In genomic region chr5:88708682-88709398, GRCh38 we compare ENCODE assay signal across 19 cellular contexts.
DNase-seq lines count a peak whose midpoint lies in the region; ATAC-seq, FAIRE-seq and TF ChIP-seq lines count a peak whose summit lies in the region.
"Had no signal": no experiment of that assay in that cellular context is flagged by ENCODE, and none has a peak within 500 bp of the region (broad histone marks: within the 10 kb centered on the region; RNA-seq: fewer than 3 reads in every experiment).

No MANE protein-coding gene starts in this region.

- POLR2A ChIA-PET in naive thymus-derived CD4-positive, alpha-beta T cell (lab: Charles Lee) = no interaction called here

- no peaks in the 10 kb centered on the region for H3K27me3 ChIP-seq in HUES48 (ENCODE audit: control insufficient read depth, insufficient read depth, low read length)
- no peaks in the 10 kb centered on the region for H3K27me3 ChIP-seq in right lobe of liver
- no peaks in the 10 kb centered on the region for H3K27me3 ChIP-seq in naive thymus-derived CD4-positive, alpha-beta T cell (ENCODE audit: control insufficient read depth in 2 of 2, insufficient read depth in 2 of 2, low read length in 2 of 2)

- H3K9me3 ChIP-seq in HUES48 (ENCODE audit: control insufficient read depth, insufficient read depth, low read length) = no peaks in the 10 kb centered on the region
- H3K9me3 ChIP-seq in right lobe of liver = no peaks in the 10 kb centered on the region
- no peaks in the 10 kb centered on the region for H3K9me3 ChIP-seq in naive thymus-derived CD4-positive, alpha-beta T cell (ENCODE audit: control insufficient read depth in 2 of 3, low read length in 3 of 3)
- H3K9me3 ChIP-seq: A549 had no signal

- H3K27me3 Mint-ChIP-seq in brain (no peaks in the 10 kb centered on the region), mesothelial cell of epicardium (ENCODE audit: low read depth) (peaks cover 8% of the 10 kb centered on the region)
- peaks cover 5 to 39% (median 31%) of the 10 kb centered on the region in 5 donors for H3K27me3 Mint-ChIP-seq in naive thymus-derived CD4-positive, alpha-beta T cell

- no peak for TF ChIP-seq POLR2A in right lobe of liver (IDR thresholded peaks at IDR 0.05)

- no peaks in the 10 kb centered on the region for H3K36me3 Mint-ChIP-seq in brain
- H3K36me3 Mint-ChIP-seq in naive thymus-derived CD4-positive, alpha-beta T cell = no peaks in the 10 kb centered on the region
- no peaks in the 10 kb centered on the region for H3K36me3 Mint-ChIP-seq in mesothelial cell of epicardium
- H3K36me3 Mint-ChIP-seq: CD14-positive monocyte; CD8-positive, alpha-beta T cell had no signal

- H3K36me3 ChIP-seq in HUES48 (ENCODE audit: control insufficient read depth, insufficient read depth, low read length) = no peaks in the 10 kb centered on the region
- no peaks in the 10 kb centered on the region for H3K36me3 ChIP-seq in right lobe of liver
- no peaks in the 10 kb centered on the region for H3K36me3 ChIP-seq in naive thymus-derived CD4-positive, alpha-beta T cell (ENCODE audit: control insufficient read depth in 2 of 3, insufficient read depth in 3 of 3, low read length in 3 of 3)

- H3K9me3 Mint-ChIP-seq in brain (no peaks in the 10 kb centered on the region), mesothelial cell of epicardium (no peaks in the 10 kb centered on the region)
- peaks cover 0 to 2% (median 0%) of the 10 kb centered on the region in 11 donors for H3K9me3 Mint-ChIP-seq in naive thymus-derived CD4-positive, alpha-beta T cell
- H3K9me3 Mint-ChIP-seq: CD14-positive monocyte; CD8-positive, alpha-beta T cell had no signal

- WGBS in right lobe of liver (ENCODE audit: insufficient coverage, low coverage, low lambda C conversion rate, missing lambda C conversion rate) = 20% methylated on average over 2 of the region's 2 CpGs

- intact Hi-C loops in right lobe of liver (cut with DNase I) = no loop called here
- intact Hi-C loops in naive thymus-derived CD4-positive, alpha-beta T cell (cut with micrococcal nuclease) = no loop called here

- H3K4me1 ChIP-seq in HUES48 (ENCODE audit: control insufficient read depth, insufficient read depth, low read length) (peaks cover 14% of the 10 kb centered on the region), right lobe of liver (peaks cover 0 to 18% (median 0%) of the 10 kb centered on the region in 4 donors)
- H3K4me1 ChIP-seq in naive thymus-derived CD4-positive, alpha-beta T cell (ENCODE audit: control insufficient read depth in 2 of 2, insufficient read depth in 2 of 2, low read length in 2 of 2) = no peaks in the 10 kb centered on the region
- H3K4me1 ChIP-seq: A549 had no signal

- H3K27ac ChIP-seq in HUES48 (ENCODE audit: low read depth, low read length) (peak overlapping the region; percentile 57), right lobe of liver (no peak overlapping the region)
- H3K27ac ChIP-seq in naive thymus-derived CD4-positive, alpha-beta T cell (ENCODE audit: low read depth, low read length) = no peak overlapping the region
- H3K27ac ChIP-seq: A549 had no signal

- no peak overlapping the region for H3K9ac ChIP-seq in HUES48 (ENCODE audit: low read depth, low read length)

- peak; percentile 46 for FAIRE-seq in urothelium cell line (lab: Jason Lieb, UNC)
- FAIRE-seq: A549, D721Med, G401.6, GM12891, K562 had no signal

- CTCF ChIA-PET in naive thymus-derived CD4-positive, alpha-beta T cell (lab: Charles Lee) = no interaction called here

- H3K4me1 Mint-ChIP-seq in brain (peaks cover 20% of the 10 kb centered on the region), mesothelial cell of epicardium (no peaks in the 10 kb centered on the region)
- H3K4me1 Mint-ChIP-seq in naive thymus-derived CD4-positive, alpha-beta T cell = no peaks in the 10 kb centered on the region
- H3K4me1 Mint-ChIP-seq: CD14-positive monocyte had no signal

- H3K4me3 ChIP-seq in HUES48 (ENCODE audit: low read depth, low read length) (peak overlapping the region; percentile 12; the same call in 1 of the 2 replicates), right lobe of liver (no peak overlapping the region)
- H3K4me3 ChIP-seq in naive thymus-derived CD4-positive, alpha-beta T cell (ENCODE audit: low read length) = no peak overlapping the region
- H3K4me3 ChIP-seq: A549, K562 had no signal

- peak overlapping the region in 2 of 5 experiments; percentile 43 to 70 for H3K4me3 Mint-ChIP-seq in brain
- H3K4me3 Mint-ChIP-seq in naive thymus-derived CD4-positive, alpha-beta T cell = no peak overlapping the region
- H3K4me3 Mint-ChIP-seq in mesothelial cell of epicardium = no peak overlapping the region
- H3K4me3 Mint-ChIP-seq: CD14-positive monocyte; CD8-positive, alpha-beta T cell had no signal

- DNase-seq in right lobe of liver (no peak), urothelium cell line (ENCODE audit: low spot score) (no peak), mesothelial cell of epicardium (ENCODE audit: low spot score in 2 of 2, unreplicated experiment in 2 of 2) (no peak)
- DNase-seq in naive thymus-derived CD4-positive, alpha-beta T cell = no peak
- DNase-seq: CD8-positive, alpha-beta T cell; COR-L47; DMS153; DMS79 treated with DMSO at 0.1 percent for 48 hours; EL; H7 had no signal

- H3K27ac Mint-ChIP-seq in brain (peak overlapping the region in 3 of 5 experiments; percentile 42 to 94 (median 66)), mesothelial cell of epicardium (no peak overlapping the region)
- H3K27ac Mint-ChIP-seq in naive thymus-derived CD4-positive, alpha-beta T cell = no peak overlapping the region
- H3K27ac Mint-ChIP-seq: CD8-positive, alpha-beta T cell had no signal

- ATAC-seq in right lobe of liver (peak; percentile 77 to 98 (median 85)), HG02623 (IDR thresholded peaks at IDR 0.05; ENCODE audit: unreplicated experiment) (no peak)
- ATAC-seq in naive thymus-derived CD4-positive, alpha-beta T cell = no peak
- ATAC-seq: A549; CD8-positive, alpha-beta T cell; K562 had no signal

- no peak for TF ChIP-seq CTCF in brain (conservative IDR thresholded peaks at IDR 0.05)
- TF ChIP-seq CTCF in right lobe of liver (IDR thresholded peaks at IDR 0.05) = no peak
- no peak for TF ChIP-seq CTCF in mesothelial cell of epicardium (IDR thresholded peaks at IDR 0.05; ENCODE audit: unreplicated experiment)

Comparison
In these comparisons a context has a peak if more than half of its experiments do, and no peak if none do; other contexts are left out.
1. H3K27ac Mint-ChIP-seq: peak in brain (3 of 5); none in naive thymus-derived CD4-positive, alpha-beta T cell (0 of 9) and mesothelial cell of epicardium (single experiment).
2. ATAC-seq: peak in right lobe of liver (4 of 4); none in HG02623 (single experiment) and naive thymus-derived CD4-positive, alpha-beta T cell (single experiment).